Comparison of ENCODE assay signal across 9 cellular contexts in genomic region chr2:157182834-157183396, GRCh38.
DNase-seq lines count a peak whose midpoint lies in the region; ATAC-seq and TF ChIP-seq lines count a peak whose summit lies in the region.
"Had no signal": no experiment of that assay in that cellular context is flagged by ENCODE, and none has a peak within 500 bp of the region (broad histone marks: within the 10 kb centered on the region; RNA-seq: fewer than 3 reads in every experiment).

No MANE protein-coding gene starts in this region.

- H3K9me3 Mint-ChIP-seq in HFFc6 = peaks cover 10% of the 10 kb centered on the region
- H3K9me3 Mint-ChIP-seq in activated naive CD8-positive, alpha-beta T cell treated with anti-CD3 and anti-CD28 coated beads, Interleukin-2, amount 50 U/mL, for 24 hours = no peaks in the 10 kb centered on the region
- H3K9me3 Mint-ChIP-seq in chondrocyte (ENCODE audit: low read depth) = no peaks in the 10 kb centered on the region

- H3K27me3 Mint-ChIP-seq in HFFc6 (ENCODE audit: insufficient read depth) (no peaks in the 10 kb centered on the region), chondrocyte (ENCODE audit: low read depth) (no peaks in the 10 kb centered on the region)
- no peaks in the 10 kb centered on the region for H3K27me3 Mint-ChIP-seq in activated naive CD8-positive, alpha-beta T cell treated with anti-CD3 and anti-CD28 coated beads, Interleukin-2, amount 50 U/mL, for 24 hours

- DNase-seq in AG20443 (ENCODE audit: low spot score) = peak; percentile 76
- DNase-seq in HFFc6 = peak; percentile 91
- no peak for DNase-seq in activated naive CD8-positive, alpha-beta T cell treated with anti-CD3 and anti-CD28 coated beads, Interleukin-2, amount 50 U/mL, for 24 hours
- peak; percentile 7 for DNase-seq in kidney tubule cell (ENCODE audit: low spot score)
- DNase-seq in chondrocyte (ENCODE audit: low spot score) = no peak
- DNase-seq: activated CD8-positive, alpha-beta memory T cell treated with anti-CD3 and anti-CD28 coated beads for 24 hours had no signal

- H3K27ac Mint-ChIP-seq in HFFc6 (peak overlapping the region; percentile 94), chondrocyte (ENCODE audit: unreplicated experiment) (no peak overlapping the region)
- no peak overlapping the region for H3K27ac Mint-ChIP-seq in activated naive CD8-positive, alpha-beta T cell treated with anti-CD3 and anti-CD28 coated beads, Interleukin-2, amount 50 U/mL, for 24 hours

- TF ChIP-seq CTCF in HFFc6 (IDR thresholded peaks at IDR 0.05) = no peak
- TF ChIP-seq CTCF in chondrocyte (IDR thresholded peaks at IDR 0.05) = no peak

- H3K4me3 Mint-ChIP-seq in HFFc6 (peak overlapping the region; percentile 61), chondrocyte (ENCODE audit: unreplicated experiment) (no peak overlapping the region)
- H3K4me3 Mint-ChIP-seq in activated naive CD8-positive, alpha-beta T cell treated with anti-CD3 and anti-CD28 coated beads, Interleukin-2, amount 50 U/mL, for 24 hours = no peak overlapping the region

- peaks cover 11% of the 10 kb centered on the region for H3K36me3 Mint-ChIP-seq in HFFc6 (ENCODE audit: low read depth)
- H3K36me3 Mint-ChIP-seq in activated naive CD8-positive, alpha-beta T cell treated with anti-CD3 and anti-CD28 coated beads, Interleukin-2, amount 50 U/mL, for 24 hours (ENCODE audit: low read depth) = no peaks in the 10 kb centered on the region
- no peaks in the 10 kb centered on the region for H3K36me3 Mint-ChIP-seq in chondrocyte (ENCODE audit: low read depth)

- ATAC-seq in activated naive CD8-positive, alpha-beta T cell treated with anti-CD3 and anti-CD28 coated beads, Interleukin-2, amount 50 U/mL, for 24 hours = peak; percentile 46
- ATAC-seq in GM21737 (IDR thresholded peaks at IDR 0.05; ENCODE audit: unreplicated experiment) (no peak), HG03108 (IDR thresholded peaks at IDR 0.05; ENCODE audit: unreplicated experiment) (no peak), HG02588 (IDR thresholded peaks at IDR 0.05; ENCODE audit: unreplicated experiment) (no peak)

- H3K4me1 Mint-ChIP-seq in HFFc6 (ENCODE audit: low read depth) (peaks cover 73% of the 10 kb centered on the region), chondrocyte (ENCODE audit: low read depth) (peaks cover 11% of the 10 kb centered on the region)
- peaks cover 3% of the 10 kb centered on the region for H3K4me1 Mint-ChIP-seq in activated naive CD8-positive, alpha-beta T cell treated with anti-CD3 and anti-CD28 coated beads, Interleukin-2, amount 50 U/mL, for 24 hours

Comparison
In these comparisons a context has a peak if more than half of its experiments do, and no peak if none do; other contexts are left out.
1. DNase-seq: peak in AG20443 (single experiment), HFFc6 (single experiment) and kidney tubule cell (single experiment); none in activated naive CD8-positive, alpha-beta T cell treated with anti-CD3 and anti-CD28 coated beads, Interleukin-2, amount 50 U/mL, for 24 hours (single experiment) and chondrocyte (single experiment).